14 cellular contexts compared by ENCODE assay signal in genomic region chr11:61417670-61418069, GRCh38. TPM values are rescaled to one million over a fixed set of nuclear protein-coding genes. Genes with fewer than 3 reads are reported as not detected.
DNase-seq lines count a peak whose midpoint lies in the region; ATAC-seq and TF ChIP-seq lines count a peak whose summit lies in the region.
"Had no signal": no experiment of that assay in that cellular context is flagged by ENCODE, and none has a peak within 500 bp of the region (broad histone marks: within the 10 kb centered on the region; RNA-seq: fewer than 3 reads in every experiment).

No MANE protein-coding gene starts in this region.

- H3K27me3 ChIP-seq in CD8-positive, alpha-beta T cell (ENCODE audit: insufficient read depth, low read length) = no peaks in the 10 kb centered on the region
- no peaks in the 10 kb centered on the region for H3K27me3 ChIP-seq in effector memory CD4-positive, alpha-beta T cell (replicated peaks; ENCODE audit: control insufficient read depth, insufficient read depth, low read length, poor library complexity, severe bottlenecking)
- H3K27me3 ChIP-seq: body of pancreas had no signal

- no peak overlapping the region for H3K4me3 ChIP-seq in CD8-positive, alpha-beta T cell (ENCODE audit: low read depth, low read length)
- H3K4me3 ChIP-seq in choroid plexus epithelial cell (ENCODE audit: low read depth, low read length) = no peak overlapping the region
- H3K4me3 ChIP-seq in effector memory CD4-positive, alpha-beta T cell (ENCODE audit: insufficient read depth, low read depth, low read length, poor library complexity, severe bottlenecking) = no peak overlapping the region
- H3K4me3 ChIP-seq: body of pancreas, skin epidermis had no signal

- no peaks in the 10 kb centered on the region for H3K27me3 Mint-ChIP-seq in CD8-positive, alpha-beta T cell (ENCODE audit: low read depth)
- H3K27me3 Mint-ChIP-seq: activated CD4-positive, alpha-beta T cell treated with anti-CD3 and anti-CD28 coated beads, Interleukin-2, amount 10 ng/mL, durations not matched to agents 7 days and 5 days had no signal

- intact Hi-C loops in CD8-positive, alpha-beta T cell (cut with DNase I, micrococcal nuclease) = no loop called here

- peaks cover 51% of the 10 kb centered on the region for H3K4me1 Mint-ChIP-seq in CD8-positive, alpha-beta T cell (ENCODE audit: low read depth)

- CTCF ChIA-PET in CD8-positive, alpha-beta T cell (lab: Charles Lee) = interaction anchor here (1.6 to 2.1 kb wide), 2 partner anchors 17 to 33 kb away, joined by 4 to 11 read pairs; no protein-coding TSS in a partner anchor

- H3K27ac Mint-ChIP-seq in CD8-positive, alpha-beta T cell = peak overlapping the region; percentile 41
- H3K27ac Mint-ChIP-seq: activated CD4-positive, alpha-beta T cell treated with anti-CD3 and anti-CD28 coated beads, Interleukin-2, amount 10 ng/mL, durations not matched to agents 7 days and 5 days had no signal

- POLR2A ChIA-PET in CD8-positive, alpha-beta T cell (lab: Charles Lee) = interaction anchor here (1.5 kb wide), 1 partner anchor 12 kb away, joined by 3 read pairs; the partner anchor contains the start of genes CPSF7 and SDHAF2

- peaks cover 90% of the 10 kb centered on the region for H3K36me3 ChIP-seq in CD8-positive, alpha-beta T cell (ENCODE audit: insufficient read depth, low read length)
- peaks cover 84% of the 10 kb centered on the region for H3K36me3 ChIP-seq in effector memory CD4-positive, alpha-beta T cell (ENCODE audit: control insufficient read depth, insufficient read depth, low read length)

- no peak for DNase-seq in CD8-positive, alpha-beta T cell
- peak; percentile 59 for DNase-seq in MV-4-11 (lab: John Stamatoyannopoulos, UW)
- peak; percentile 47 for DNase-seq in choroid plexus epithelial cell (ENCODE audit: low read depth)
- DNase-seq in myocyte (ENCODE audit: low read depth) = peak; percentile 3
- DNase-seq in stimulated activated CD8-positive, alpha-beta memory T cell treated with anti-CD3 and anti-CD28 coated beads, Interleukin-4, amount 100 ng/mL, for 48 hours = no peak
- no peak for DNase-seq in NCI-H2227 treated with DMSO at 0.1 percent for 48 hours (lab: John Stamatoyannopoulos, UW)
- DNase-seq in effector memory CD4-positive, alpha-beta T cell = no peak
- DNase-seq: activated CD4-positive, alpha-beta T cell treated with anti-CD3 and anti-CD28 coated beads, Interleukin-2, amount 10 ng/mL, durations not matched to agents 7 days and 5 days; body of pancreas; DMS53; foreskin melanocyte; NCI-H345 had no signal

- no peaks in the 10 kb centered on the region for H3K9me3 Mint-ChIP-seq in CD8-positive, alpha-beta T cell
- H3K9me3 Mint-ChIP-seq: activated CD4-positive, alpha-beta T cell treated with anti-CD3 and anti-CD28 coated beads, Interleukin-2, amount 10 ng/mL, durations not matched to agents 7 days and 5 days had no signal

- TF ChIP-seq CTCF in CD8-positive, alpha-beta T cell (IDR thresholded peaks at IDR 0.05) = no peak
- TF ChIP-seq CTCF in choroid plexus epithelial cell (conservative IDR thresholded peaks at IDR 0.05; ENCODE audit: low read depth, low read length) = no peak

- ATAC-seq in CD8-positive, alpha-beta T cell = no peak
- no peak for ATAC-seq in HG03565 (IDR thresholded peaks at IDR 0.05; ENCODE audit: unreplicated experiment)
- ATAC-seq: body of pancreas had no signal

- H3K4me1 ChIP-seq in CD8-positive, alpha-beta T cell (ENCODE audit: insufficient read depth, low read length) = peaks cover 7% of the 10 kb centered on the region
- no peaks in the 10 kb centered on the region for H3K4me1 ChIP-seq in effector memory CD4-positive, alpha-beta T cell (ENCODE audit: control insufficient read depth, insufficient read depth, low read length, poor library complexity, severe bottlenecking)

- no peak overlapping the region for H3K27ac ChIP-seq in CD8-positive, alpha-beta T cell (ENCODE audit: low read depth, low read length)
- no peak overlapping the region for H3K27ac ChIP-seq in effector memory CD4-positive, alpha-beta T cell (ENCODE audit: insufficient read depth, low read length, poor library complexity, severe bottlenecking)
- H3K27ac ChIP-seq: body of pancreas had no signal

- no peak overlapping the region for H3K4me3 Mint-ChIP-seq in CD8-positive, alpha-beta T cell
- H3K4me3 Mint-ChIP-seq: activated CD4-positive, alpha-beta T cell treated with anti-CD3 and anti-CD28 coated beads, Interleukin-2, amount 10 ng/mL, durations not matched to agents 7 days and 5 days had no signal

- H3K36me3 Mint-ChIP-seq in CD8-positive, alpha-beta T cell = peaks cover 97% of the 10 kb centered on the region

- H3K9me3 ChIP-seq in CD8-positive, alpha-beta T cell (ENCODE audit: low read length) = no peaks in the 10 kb centered on the region
- H3K9me3 ChIP-seq in effector memory CD4-positive, alpha-beta T cell (ENCODE audit: control insufficient read depth, low read length) = no peaks in the 10 kb centered on the region
- H3K9me3 ChIP-seq: body of pancreas had no signal

RNA-seq across cellular contexts. Expression of gene CPSF7, which starts 12.1 kb away (rescaled TPM):
- total RNA-seq in CD8-positive, alpha-beta T cell = 100 to 1,000 TPM; 106 to 111 TPM
- total RNA-seq in myocyte = 40.6 and 41.2 TPM in 2 replicates
- polyA plus RNA-seq in myocyte (2012) = 54.1 TPM

RNA-seq across cellular contexts. Expression of gene SDHAF2, which starts 12.3 kb away (rescaled TPM):
- 10 to 100 TPM; 31.4 to 33.0 TPM for total RNA-seq in CD8-positive, alpha-beta T cell
- total RNA-seq in myocyte = 39.7 TPM in 2 replicates
- polyA plus RNA-seq in myocyte (2012) = 53.7 TPM

RNA-seq across cellular contexts. Expression of gene TMEM216, which starts 25.3 kb away (rescaled TPM):
- total RNA-seq in CD8-positive, alpha-beta T cell = 1 to 10 TPM; 3.6 to 4.8 TPM
- 6.7 and 17.1 TPM in 2 replicates for total RNA-seq in myocyte
- 9.4 TPM for polyA plus RNA-seq in myocyte (2012)

RNA-seq across cellular contexts. Expression of gene TMEM138, which starts 55.5 kb away (rescaled TPM):
- 10 to 100 TPM; 60.7 to 62.5 TPM for total RNA-seq in CD8-positive, alpha-beta T cell
- 42.5 and 54.2 TPM in 2 replicates for total RNA-seq in myocyte
- polyA plus RNA-seq in myocyte (2012) = 79.5 TPM

RNA-seq across cellular contexts. Expression of gene CYB561A3, which starts 56.0 kb away (rescaled TPM):
- 10 to 100 TPM; 23.1 to 28.1 TPM for total RNA-seq in CD8-positive, alpha-beta T cell
- total RNA-seq in myocyte = 104 and 126 TPM in 2 replicates
- polyA plus RNA-seq in myocyte (2012) = 74.6 TPM

Comparison
In these comparisons a context has a peak if more than half of its experiments do, and no peak if none do; other contexts are left out.
1. DNase-seq: peak in MV-4-11 (single experiment), choroid plexus epithelial cell (single experiment) and myocyte (single experiment); none in CD8-positive, alpha-beta T cell (0 of 7), stimulated activated CD8-positive, alpha-beta memory T cell treated with anti-CD3 and anti-CD28 coated beads, Interleukin-4, amount 100 ng/mL, for 48 hours (single experiment), NCI-H2227 treated with DMSO at 0.1 percent for 48 hours (single experiment) and effector memory CD4-positive, alpha-beta T cell (0 of 3).